ENCODE assay signal across 9 cellular contexts in the genomic region with DNA sequence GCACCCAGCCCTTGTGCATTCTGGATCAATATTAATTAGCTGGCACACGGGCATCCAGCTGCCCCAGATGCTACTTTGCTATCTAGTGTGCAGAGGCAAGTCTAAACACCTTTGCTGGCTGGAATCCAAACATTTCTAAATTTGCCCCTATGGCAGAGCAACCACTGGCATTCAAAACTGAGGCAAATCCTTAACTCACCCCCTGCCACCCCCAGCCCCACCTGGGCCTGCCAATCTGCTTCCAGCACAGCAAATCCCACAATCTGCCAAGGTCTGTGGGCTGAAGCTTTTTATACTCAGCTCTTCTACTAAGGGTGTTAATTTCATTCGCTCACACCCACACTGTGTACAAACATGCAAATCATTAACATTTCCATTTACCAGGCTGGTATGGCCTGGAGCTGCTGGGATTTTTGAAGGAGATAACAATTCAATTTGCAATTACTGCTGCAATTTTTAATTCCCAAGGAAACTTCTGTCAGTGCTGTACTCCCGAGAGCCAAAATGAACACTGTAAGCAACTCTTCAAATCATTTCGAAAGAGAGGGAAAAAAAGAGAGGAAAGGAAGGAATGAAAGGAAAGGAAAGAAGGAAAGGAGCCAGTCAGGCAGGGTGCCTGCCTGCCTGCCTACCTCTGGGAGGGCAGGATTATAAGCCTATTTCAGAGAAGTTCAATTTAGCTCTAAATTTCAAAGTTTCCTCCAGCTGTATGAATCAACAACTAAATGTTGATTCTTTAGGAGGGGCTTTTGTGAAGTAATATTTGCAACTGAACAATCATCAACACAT. TPM values are rescaled to one million over a fixed set of nuclear protein-coding genes. Genes with fewer than 3 reads are reported as not detected.
DNase-seq lines count a peak whose midpoint lies in the region; ATAC-seq, FAIRE-seq and TF ChIP-seq lines count a peak whose summit lies in the region.
"Had no signal": no experiment of that assay in that cellular context is flagged by ENCODE, and none has a peak within 500 bp of the region (broad histone marks: within the 10 kb centered on the region; RNA-seq: fewer than 3 reads in every experiment).

No MANE protein-coding gene starts in this region.

- CTCF ChIA-PET in activated naive CD4-positive, alpha-beta T cell treated with anti-CD3 and anti-CD28 coated beads, Interleukin-2, amount 10 ng/mL, durations not matched to agents 7 days and 5 days (lab: Charles Lee): no interaction called here

- H3K9me2 ChIP-seq in GM23338 (ENCODE audit: insufficient read depth): no peaks in the 10 kb centered on the region

- no peak overlapping the region for H2AFZ ChIP-seq in GM23338

- intact Hi-C loops in lower lobe of right lung (cut with DNase I): no loop called here

- peak overlapping the region; percentile 41 for H3K4me2 ChIP-seq in GM23338

- peak overlapping the region; percentile 43 for H3K27ac Mint-ChIP-seq in GM23338
- no peak overlapping the region for H3K27ac Mint-ChIP-seq in activated naive CD4-positive, alpha-beta T cell treated with anti-CD3 and anti-CD28 coated beads, Interleukin-2, amount 10 ng/mL, durations not matched to agents 7 days and 5 days

- H3K4me1 Mint-ChIP-seq in GM23338: peaks cover 74% of the 10 kb centered on the region
- H3K4me1 Mint-ChIP-seq in activated naive CD4-positive, alpha-beta T cell treated with anti-CD3 and anti-CD28 coated beads, Interleukin-2, amount 10 ng/mL, durations not matched to agents 7 days and 5 days: peaks cover 46% of the 10 kb centered on the region

- H3K27me3 ChIP-seq in BE2C: no peaks in the 10 kb centered on the region
- no peaks in the 10 kb centered on the region for H3K27me3 ChIP-seq in GM23338 (ENCODE audit: insufficient read depth)
- no peaks in the 10 kb centered on the region for H3K27me3 ChIP-seq in lower lobe of right lung (ENCODE audit: low read depth)

- H3F3A ChIP-seq in GM23338 (replicated peaks; ENCODE audit: low read depth): no peaks in the 10 kb centered on the region

- no peaks in the 10 kb centered on the region for H3K36me3 Mint-ChIP-seq in GM23338 (ENCODE audit: low read depth)
- H3K36me3 Mint-ChIP-seq in activated naive CD4-positive, alpha-beta T cell treated with anti-CD3 and anti-CD28 coated beads, Interleukin-2, amount 10 ng/mL, durations not matched to agents 7 days and 5 days: peaks cover 20% of the 10 kb centered on the region

- TF ChIP-seq CTCF in BE2C (IDR thresholded peaks at IDR 0.05; ENCODE audit: low read depth, low read length) (no peak), GM23338 (conservative IDR thresholded peaks at IDR 0.05; ENCODE audit: low read depth in 2 of 2) (no peak), VCaP (conservative IDR thresholded peaks at IDR 0.05) (no peak), lower lobe of right lung (IDR thresholded peaks at IDR 0.05) (no peak)

- no peak overlapping the region for H3K4me3 Mint-ChIP-seq in GM23338
- no peak overlapping the region for H3K4me3 Mint-ChIP-seq in activated naive CD4-positive, alpha-beta T cell treated with anti-CD3 and anti-CD28 coated beads, Interleukin-2, amount 10 ng/mL, durations not matched to agents 7 days and 5 days

- H3K9me3 ChIP-seq in BE2C (no peaks in the 10 kb centered on the region), lower lobe of right lung (no peaks in the 10 kb centered on the region)

- H3K36me3 ChIP-seq in BE2C (no peaks in the 10 kb centered on the region; the same call in 1 of the 2 replicates), GM23338 (ENCODE audit: insufficient read depth) (no peaks in the 10 kb centered on the region), lower lobe of right lung (no peaks in the 10 kb centered on the region)

- peaks cover 2% of the 10 kb centered on the region for H3K27me3 Mint-ChIP-seq in GM23338 (ENCODE audit: insufficient read depth, low read depth, poor library complexity)
- H3K27me3 Mint-ChIP-seq in activated naive CD4-positive, alpha-beta T cell treated with anti-CD3 and anti-CD28 coated beads, Interleukin-2, amount 10 ng/mL, durations not matched to agents 7 days and 5 days: no peaks in the 10 kb centered on the region

- H3K79me2 ChIP-seq in GM23338 (replicated peaks; ENCODE audit: insufficient read depth): peaks cover 89% of the 10 kb centered on the region

- H3K9me3 Mint-ChIP-seq in GM23338: no peaks in the 10 kb centered on the region
- H3K9me3 Mint-ChIP-seq in activated naive CD4-positive, alpha-beta T cell treated with anti-CD3 and anti-CD28 coated beads, Interleukin-2, amount 10 ng/mL, durations not matched to agents 7 days and 5 days: no peaks in the 10 kb centered on the region

- H4K20me1 ChIP-seq in GM23338 (replicated peaks; ENCODE audit: insufficient read depth): no peaks in the 10 kb centered on the region

- peak; percentile 36 for ATAC-seq in GM23338
- no peak for ATAC-seq in lower lobe of right lung
- no peak for ATAC-seq in GM18870 (IDR thresholded peaks at IDR 0.05; ENCODE audit: unreplicated experiment)

- H3K4me1 ChIP-seq in BE2C: peaks cover 33% of the 10 kb centered on the region
- peaks cover 64% of the 10 kb centered on the region for H3K4me1 ChIP-seq in GM23338 (ENCODE audit: insufficient read depth)
- H3K4me1 ChIP-seq in lower lobe of right lung: peaks cover 99% of the 10 kb centered on the region

- H3K4me3 ChIP-seq in BE2C (ENCODE audit: low read depth, low read length) (no peak overlapping the region), GM23338 (0 out of 2 replicates have a peak overlapping the region, but pooled peaks have one; percentile 2), lower lobe of right lung (no peak overlapping the region)

- peak; percentile 29 for DNase-seq in BE2C
- DNase-seq in GM23338 (ENCODE audit: low spot score): no peak
- DNase-seq in lower lobe of right lung: no peak
- DNase-seq in activated naive CD4-positive, alpha-beta T cell treated with anti-CD3 and anti-CD28 coated beads, Interleukin-2, amount 10 ng/mL, durations not matched to agents 7 days and 5 days: no peak
- no peak for DNase-seq in GM19239 (ENCODE audit: insufficient read length, low spot score)
- no peak for DNase-seq in activated effector memory CD4-positive, alpha-beta T cell treated with Interleukin-2 at 50 U/mL for 16 hours
- DNase-seq: T-helper 9 cell had no signal

- H3K27ac ChIP-seq in GM23338 (ENCODE audit: low read depth) (peak overlapping the region; percentile 10; the same call in 1 of the 2 replicates), VCaP (0 out of 2 replicates have a peak overlapping the region, but pooled peaks have one; percentile 2), lower lobe of right lung (peak overlapping the region; percentile 46)

- no peak for FAIRE-seq in GM19239 (lab: Jason Lieb, UNC)

TF ChIP-seq in GM23338, 12 proteins besides CTCF, POLR2A, EP300 and RAD21 (continues in another document):
- no peak for TF ChIP-seq JUNB (IDR thresholded peaks at IDR 0.05; ENCODE audit: unreplicated experiment)
- TF ChIP-seq ZNF331 (CRISPR knock-in tag; IDR thresholded peaks at IDR 0.05; ENCODE audit: low read depth): no peak
- TF ChIP-seq POLR2AphosphoS5 (IDR thresholded peaks at IDR 0.05; ENCODE audit: low read depth): no peak

RNA-seq across cellular contexts. Expression of a gene that starts 35.5 kb away (rescaled TPM):
- polyA plus RNA-seq in BE2C (2012; ENCODE audit: insufficient read depth, insufficient read length, low read depth): 42.8 TPM
- total RNA-seq in GM23338 (2014; rRNA removed; shearing (Covaris generic)): 80.7 and 82.8 TPM in 2 replicates
- 9.9 and 10.9 TPM in 2 replicates for polyA plus RNA-seq in GM23338 (2016; fragmentation: Nextera tagmentation; extraction: Ambion mirVana)
- 146 TPM for total RNA-seq in lower lobe of right lung
